8 cellular contexts compared by ENCODE assay signal in genomic region chr5:154214236-154215106, GRCh38. TPM values are rescaled to one million over a fixed set of nuclear protein-coding genes. Genes with fewer than 3 reads are reported as not detected.
DNase-seq lines count a peak whose midpoint lies in the region; ATAC-seq and TF ChIP-seq lines count a peak whose summit lies in the region.
"Had no signal": no experiment of that assay in that cellular context is flagged by ENCODE, and none has a peak within 500 bp of the region (broad histone marks: within the 10 kb centered on the region; RNA-seq: fewer than 3 reads in every experiment).

No MANE protein-coding gene starts in this region.

- no peaks in the 10 kb centered on the region for H4K20me1 ChIP-seq in hepatocyte (ENCODE audit: insufficient read depth, poor library complexity, severe bottlenecking)

- no peaks in the 10 kb centered on the region for H3K27me3 Mint-ChIP-seq in T-cell

- peak overlapping the region; percentile 35 to 67 for H3K27ac Mint-ChIP-seq in T-cell

- POLR2A ChIA-PET in T-cell (lab: Charles Lee): no interaction called here

- H3K4me3 ChIP-seq in lung (no peak overlapping the region), ovary (no peak overlapping the region), hepatocyte (no peak overlapping the region)
- H3K4me3 ChIP-seq: heart right ventricle had no signal

- no peak for DNase-seq in T-cell
- DNase-seq in lung (ENCODE audit: low spot score): no peak
- no peak for DNase-seq in ovary
- DNase-seq in left colon: no peak
- no peak for DNase-seq in hepatocyte (ENCODE audit: low spot score)
- DNase-seq: heart right ventricle had no signal

- H3K9me3 ChIP-seq in lung (ENCODE audit: control insufficient read depth in 2 of 2, insufficient read depth in 1 of 2, low read length in 1 of 2) (no peaks in the 10 kb centered on the region), ovary (no peaks in the 10 kb centered on the region), hepatocyte (ENCODE audit: low read depth) (no peaks in the 10 kb centered on the region)
- H3K9me3 ChIP-seq: heart right ventricle had no signal

- H3K4me2 ChIP-seq in hepatocyte: no peak overlapping the region

- H3K36me3 Mint-ChIP-seq in T-cell: peaks cover 28% of the 10 kb centered on the region

- intact Hi-C loops in ovary (cut with DNase I): no loop called here
- intact Hi-C loops in left colon (cut with DNase I, micrococcal nuclease): no loop called here

- peaks cover 41 to 61% (median 52%) of the 10 kb centered on the region in 3 donors for H3K4me1 Mint-ChIP-seq in T-cell

- H3K9me3 Mint-ChIP-seq in T-cell: no peaks in the 10 kb centered on the region

- no peak for TF ChIP-seq CTCF in lung (IDR thresholded peaks at IDR 0.05; ENCODE audit: control extremely low read depth, extremely low read depth)
- no peak for TF ChIP-seq CTCF in ovary (IDR thresholded peaks at IDR 0.05)
- TF ChIP-seq CTCF in hepatocyte (IDR thresholded peaks at IDR 0.05; ENCODE audit: poor library complexity): no peak

- H3K27ac ChIP-seq in lung (ENCODE audit: low read depth in 1 of 2, low read length in 1 of 2) (no peak overlapping the region), ovary (peak overlapping the region in 1 of 2 donors; percentile 42), hepatocyte (no peak overlapping the region)

- no peak for TF ChIP-seq POLR2A in ovary (IDR thresholded peaks at IDR 0.05)

- H2AFZ ChIP-seq in hepatocyte: no peak overlapping the region

- peak; percentile 90 for ATAC-seq in GM18907 (IDR thresholded peaks at IDR 0.05; ENCODE audit: unreplicated experiment)
- peak; percentile 87 for ATAC-seq in HG02840 (IDR thresholded peaks at IDR 0.05; ENCODE audit: low FRiP score, unreplicated experiment)
- peak in 1 of 4 experiments; percentile 40 for ATAC-seq in T-cell (replicated peaks in 1 of 4)
- ATAC-seq in lung (ENCODE audit: insufficient read depth, low FRiP score): peak; percentile 34
- ATAC-seq in left colon: no peak

- H3K4me1 ChIP-seq in lung (ENCODE audit: control insufficient read depth in 2 of 2, insufficient read depth in 2 of 2, low read length in 2 of 2): peaks cover 0 to 3% of the 10 kb centered on the region in 2 donors
- peaks cover 19% of the 10 kb centered on the region for H3K4me1 ChIP-seq in ovary (ENCODE audit: insufficient read depth)
- no peaks in the 10 kb centered on the region for H3K4me1 ChIP-seq in hepatocyte (ENCODE audit: insufficient read depth)

- H3K36me3 ChIP-seq in lung (ENCODE audit: control insufficient read depth in 2 of 2, insufficient read depth in 2 of 2, low read length in 2 of 2) (peaks cover 0 to 2% of the 10 kb centered on the region in 2 donors), ovary (no peaks in the 10 kb centered on the region), hepatocyte (replicated peaks; ENCODE audit: insufficient read depth, low read depth) (no peaks in the 10 kb centered on the region)

- H3K79me2 ChIP-seq in hepatocyte: no peaks in the 10 kb centered on the region

- no peak for TF ChIP-seq EP300 in ovary (IDR thresholded peaks at IDR 0.05)

- CTCF ChIA-PET in T-cell (lab: Charles Lee): no interaction called here

- no peaks in the 10 kb centered on the region for H3K27me3 ChIP-seq in lung (ENCODE audit: control insufficient read depth, insufficient read depth)
- no peaks in the 10 kb centered on the region for H3K27me3 ChIP-seq in ovary
- no peaks in the 10 kb centered on the region for H3K27me3 ChIP-seq in hepatocyte
- H3K27me3 ChIP-seq: heart right ventricle had no signal

- H3K4me3 Mint-ChIP-seq in T-cell: peak overlapping the region in 1 of 3 donors; percentile 13

- no peaks in the 10 kb centered on the region for H3K9me2 ChIP-seq in hepatocyte (replicated peaks; ENCODE audit: insufficient read depth)

- 43 to 51% methylated on average over 5 of the region's 5 CpGs for WGBS in lung, 2 donors
- 16 to 19% (median 17%) methylated on average over 5 of the region's 5 CpGs for WGBS in ovary, 3 donors
- 78% methylated on average over 5 of the region's 5 CpGs for WGBS in hepatocyte (ENCODE audit: low lambda C conversion rate, missing lambda C conversion rate)

RNA-seq across cellular contexts. Expression of gene GALNT10, which starts 23.9 kb away (rescaled TPM):
- 10 to 100 TPM; 26.9 to 62.7 (median 40.8) TPM for total RNA-seq in T-cell
- 10 to 100 TPM in 1 of 2 donors, 1 to 10 TPM in 1; 9.0 to 70.2 TPM for total RNA-seq in lung
- polyA plus RNA-seq in lung: 10 to 100 TPM; 14.9 to 29.1 TPM
- total RNA-seq in ovary: 100 to 1,000 TPM in 3 of 7 donors, 10 to 100 TPM in 4; 37.2 to 119 (median 88.7) TPM
- 100 to 1,000 TPM in 1 of 2 donors, 10 to 100 TPM in 1; 34.5 to 206 TPM for polyA plus RNA-seq in ovary
- total RNA-seq in left colon: 10 to 100 TPM; 48.3 to 52.6 TPM
- total RNA-seq in hepatocyte: 41.3 and 45.9 TPM in 2 replicates
- polyA plus RNA-seq in hepatocyte: 42.9 and 43.0 TPM in 2 replicates
